Comparison of ENCODE assay signal across 8 cellular contexts in genomic region chr3:37995652-37996641, GRCh38. TPM values are rescaled to one million over a fixed set of nuclear protein-coding genes. Genes with fewer than 3 reads are reported as not detected.
DNase-seq lines count a peak whose midpoint lies in the region; ATAC-seq and TF ChIP-seq lines count a peak whose summit lies in the region.

No MANE protein-coding gene starts in this region.

- H3K27me3 ChIP-seq in CD4-positive, CD25-positive, alpha-beta regulatory T cell (ENCODE audit: control insufficient read depth, insufficient read depth, low read length), result no peaks in the 10 kb centered on the region
- H3K27me3 ChIP-seq in HL-60 (ENCODE audit: insufficient read depth, poor library complexity, severe bottlenecking) (no peaks in the 10 kb centered on the region), gastroesophageal sphincter (no peaks in the 10 kb centered on the region)

- H3K27ac ChIP-seq in CD4-positive, CD25-positive, alpha-beta regulatory T cell (ENCODE audit: insufficient read depth, low read length, poor library complexity, severe bottlenecking), result peak overlapping the region; percentile 47
- peak overlapping the region; percentile 10; the same call in 1 of the 2 replicates for H3K27ac ChIP-seq in HL-60 (replicated peaks)
- no peak overlapping the region for H3K27ac ChIP-seq in gastroesophageal sphincter

- H3K27ac Mint-ChIP-seq in CD4-positive, CD25-positive, alpha-beta regulatory T cell, result peak overlapping the region; percentile 21 to 95 (median 79)
- peak overlapping the region; percentile 70 for H3K27ac Mint-ChIP-seq in activated T-helper 1 cell treated with anti-CD3 and anti-CD28 coated beads, Interleukin-12 subunit alpha, Interleukin-12 subunit beta, Interleukin-2, Interleukin-4 antibody, amounts not matched to agents 30 ng/mL and 10 ng/mL and 1 ng/mL, durations not matched to agents 14 hours and 24 hours and 36 hours
- H3K27ac Mint-ChIP-seq in memory B cell, result peak overlapping the region; percentile 86

- TF ChIP-seq EP300 in gastroesophageal sphincter (IDR thresholded peaks at IDR 0.05), result no peak

- H3K4me1 ChIP-seq in CD4-positive, CD25-positive, alpha-beta regulatory T cell (ENCODE audit: control insufficient read depth, insufficient read depth, low read length, poor library complexity, severe bottlenecking), result peaks cover 56% of the 10 kb centered on the region
- H3K4me1 ChIP-seq in gastroesophageal sphincter, result peaks cover 0 to 52% (median 9%) of the 10 kb centered on the region in 3 donors

- intact Hi-C loops in activated T-helper 1 cell treated with anti-CD3 and anti-CD28 coated beads, Interleukin-12 subunit alpha, Interleukin-12 subunit beta, Interleukin-2, Interleukin-4 antibody, amounts not matched to agents 30 ng/mL and 10 ng/mL and 1 ng/mL, durations not matched to agents 14 hours and 24 hours and 36 hours (cut with micrococcal nuclease), result loop anchor here (2.0 kb wide), 2 partner anchors 351 to 501 kb away; partner anchors contain the start of genes EXOG and XYLB

- no peak for TF ChIP-seq POLR2A in gastroesophageal sphincter (IDR thresholded peaks at IDR 0.05)

- peaks cover 8 to 67% (median 47%) of the 10 kb centered on the region in 4 donors for H3K4me1 Mint-ChIP-seq in CD4-positive, CD25-positive, alpha-beta regulatory T cell
- H3K4me1 Mint-ChIP-seq in activated T-helper 1 cell treated with anti-CD3 and anti-CD28 coated beads, Interleukin-12 subunit alpha, Interleukin-12 subunit beta, Interleukin-2, Interleukin-4 antibody, amounts not matched to agents 30 ng/mL and 10 ng/mL and 1 ng/mL, durations not matched to agents 14 hours and 24 hours and 36 hours (ENCODE audit: low read depth), result peaks cover 61% of the 10 kb centered on the region
- H3K4me1 Mint-ChIP-seq in memory B cell, result peaks cover 38% of the 10 kb centered on the region

- peak in 2 of 3 donors; percentile 31 to 66 for DNase-seq in CD4-positive, CD25-positive, alpha-beta regulatory T cell
- DNase-seq in HL-60 (ENCODE audit: low read depth in 1 of 2, low spot score in 1 of 2), result no peak
- no peak for DNase-seq in activated T-helper 1 cell treated with anti-CD3 and anti-CD28 coated beads, Interleukin-12 subunit alpha, Interleukin-12 subunit beta, Interleukin-2, Interleukin-4 antibody, amounts not matched to agents 30 ng/mL and 10 ng/mL and 1 ng/mL, durations not matched to agents 14 hours and 24 hours and 36 hours (ENCODE audit: low spot score)
- no peak for DNase-seq in memory B cell (ENCODE audit: low spot score in 2 of 2)
- DNase-seq in DMS53 (lab: John Stamatoyannopoulos, UW), result no peak

- TF ChIP-seq CTCF in HL-60 (IDR thresholded peaks at IDR 0.05; ENCODE audit: insufficient read depth, low read length) (no peak), gastroesophageal sphincter (IDR thresholded peaks at IDR 0.05) (no peak)

- WGBS in gastroesophageal sphincter (ENCODE audit: low coverage in 1 of 2), 2 donors, result 90 to 92% methylated on average over 4 to 5 of the region's 10 CpGs

- H3K9me3 Mint-ChIP-seq in CD4-positive, CD25-positive, alpha-beta regulatory T cell, result no peaks in the 10 kb centered on the region
- no peaks in the 10 kb centered on the region for H3K9me3 Mint-ChIP-seq in activated T-helper 1 cell treated with anti-CD3 and anti-CD28 coated beads, Interleukin-12 subunit alpha, Interleukin-12 subunit beta, Interleukin-2, Interleukin-4 antibody, amounts not matched to agents 30 ng/mL and 10 ng/mL and 1 ng/mL, durations not matched to agents 14 hours and 24 hours and 36 hours
- H3K9me3 Mint-ChIP-seq in memory B cell, result no peaks in the 10 kb centered on the region

- H3K4me3 ChIP-seq in CD4-positive, CD25-positive, alpha-beta regulatory T cell (ENCODE audit: low read depth, low read length), result peak overlapping the region; percentile 81
- H3K4me3 ChIP-seq in HL-60 (replicated peaks; ENCODE audit: insufficient read depth, low read length) (no peak overlapping the region), gastroesophageal sphincter (no peak overlapping the region)

- no peaks in the 10 kb centered on the region for H3K27me3 Mint-ChIP-seq in CD4-positive, CD25-positive, alpha-beta regulatory T cell
- H3K27me3 Mint-ChIP-seq in activated T-helper 1 cell treated with anti-CD3 and anti-CD28 coated beads, Interleukin-12 subunit alpha, Interleukin-12 subunit beta, Interleukin-2, Interleukin-4 antibody, amounts not matched to agents 30 ng/mL and 10 ng/mL and 1 ng/mL, durations not matched to agents 14 hours and 24 hours and 36 hours (ENCODE audit: insufficient read depth), result no peaks in the 10 kb centered on the region
- peaks cover 1% of the 10 kb centered on the region for H3K27me3 Mint-ChIP-seq in memory B cell

- no peaks in the 10 kb centered on the region for H3K9me3 ChIP-seq in CD4-positive, CD25-positive, alpha-beta regulatory T cell (ENCODE audit: control insufficient read depth in 2 of 2, low read length in 2 of 2)
- H3K9me3 ChIP-seq in gastroesophageal sphincter, result no peaks in the 10 kb centered on the region

- H3K36me3 ChIP-seq in CD4-positive, CD25-positive, alpha-beta regulatory T cell (ENCODE audit: control insufficient read depth, insufficient read depth, low read length), result peaks cover 6% of the 10 kb centered on the region
- H3K36me3 ChIP-seq in gastroesophageal sphincter, result no peaks in the 10 kb centered on the region

- peaks cover 9% of the 10 kb centered on the region for H3K36me3 Mint-ChIP-seq in CD4-positive, CD25-positive, alpha-beta regulatory T cell
- peaks cover 15% of the 10 kb centered on the region for H3K36me3 Mint-ChIP-seq in activated T-helper 1 cell treated with anti-CD3 and anti-CD28 coated beads, Interleukin-12 subunit alpha, Interleukin-12 subunit beta, Interleukin-2, Interleukin-4 antibody, amounts not matched to agents 30 ng/mL and 10 ng/mL and 1 ng/mL, durations not matched to agents 14 hours and 24 hours and 36 hours (ENCODE audit: low read depth)
- peaks cover 21% of the 10 kb centered on the region for H3K36me3 Mint-ChIP-seq in memory B cell

- ATAC-seq in CD4-positive, CD25-positive, alpha-beta regulatory T cell (ENCODE audit: low read depth in 2 of 2), result no peak
- ATAC-seq in memory B cell (ENCODE audit: low read depth), result no peak
- no peak for ATAC-seq in GM21717 (IDR thresholded peaks at IDR 0.05; ENCODE audit: unreplicated experiment)
- ATAC-seq in gastroesophageal sphincter, result no peak
- ATAC-seq in GM21737 (IDR thresholded peaks at IDR 0.05; ENCODE audit: unreplicated experiment), result no peak

- peak overlapping the region; percentile 29 to 96 (median 90) for H3K4me3 Mint-ChIP-seq in CD4-positive, CD25-positive, alpha-beta regulatory T cell
- peak overlapping the region; percentile 91 for H3K4me3 Mint-ChIP-seq in activated T-helper 1 cell treated with anti-CD3 and anti-CD28 coated beads, Interleukin-12 subunit alpha, Interleukin-12 subunit beta, Interleukin-2, Interleukin-4 antibody, amounts not matched to agents 30 ng/mL and 10 ng/mL and 1 ng/mL, durations not matched to agents 14 hours and 24 hours and 36 hours
- H3K4me3 Mint-ChIP-seq in memory B cell, result peak overlapping the region; percentile 96

RNA-seq across cellular contexts. Expression of gene VILL, which starts 5.4 kb away (rescaled TPM):
- total RNA-seq in CD4-positive, CD25-positive, alpha-beta regulatory T cell, result 24.0 TPM
- polyA plus RNA-seq in CD4-positive, CD25-positive, alpha-beta regulatory T cell, result 10 to 100 TPM in 3 of 4 donors, 1 to 10 TPM in 1; 9.0 to 15.5 (median 12.4) TPM
- total RNA-seq in activated T-helper 1 cell treated with anti-CD3 and anti-CD28 coated beads, Interleukin-12 subunit alpha, Interleukin-12 subunit beta, Interleukin-2, Interleukin-4 antibody, amounts not matched to agents 30 ng/mL and 10 ng/mL and 1 ng/mL, durations not matched to agents 14 hours and 24 hours and 36 hours, result 11.6 and 13.4 TPM in 2 replicates
- 1 to 10 TPM; 3.5 to 7.5 (median 5.2) TPM for total RNA-seq in gastroesophageal sphincter

RNA-seq across cellular contexts. Expression of gene PLCD1, which starts 33.5 kb away (rescaled TPM):
- total RNA-seq in CD4-positive, CD25-positive, alpha-beta regulatory T cell, result 47.5 TPM
- polyA plus RNA-seq in CD4-positive, CD25-positive, alpha-beta regulatory T cell, result 10 to 100 TPM; 26.2 to 32.5 (median 28.6) TPM
- 3.9 and 4.3 TPM in 2 replicates for total RNA-seq in activated T-helper 1 cell treated with anti-CD3 and anti-CD28 coated beads, Interleukin-12 subunit alpha, Interleukin-12 subunit beta, Interleukin-2, Interleukin-4 antibody, amounts not matched to agents 30 ng/mL and 10 ng/mL and 1 ng/mL, durations not matched to agents 14 hours and 24 hours and 36 hours
- 10 to 100 TPM; 25.4 to 29.8 (median 27.1) TPM for total RNA-seq in gastroesophageal sphincter

RNA-seq across cellular contexts. Expression of gene DLEC1, which starts 43.1 kb away (rescaled TPM):
- 4.9 TPM for total RNA-seq in CD4-positive, CD25-positive, alpha-beta regulatory T cell
- polyA plus RNA-seq in CD4-positive, CD25-positive, alpha-beta regulatory T cell, result under 1 TPM; 0.09 to 0.65 (median 0.50) TPM
- total RNA-seq in activated T-helper 1 cell treated with anti-CD3 and anti-CD28 coated beads, Interleukin-12 subunit alpha, Interleukin-12 subunit beta, Interleukin-2, Interleukin-4 antibody, amounts not matched to agents 30 ng/mL and 10 ng/mL and 1 ng/mL, durations not matched to agents 14 hours and 24 hours and 36 hours, result 0.10 and 0.12 TPM in 2 replicates
- total RNA-seq in gastroesophageal sphincter, result under 1 TPM; 0.07 to 0.78 (median 0.16) TPM

Comparison
In these comparisons a context has a peak if more than half of its experiments do, and no peak if none do; other contexts are left out.
1. DNase-seq: peak in CD4-positive, CD25-positive, alpha-beta regulatory T cell (2 of 3); none in HL-60 (0 of 2), activated T-helper 1 cell treated with anti-CD3 and anti-CD28 coated beads, Interleukin-12 subunit alpha, Interleukin-12 subunit beta, Interleukin-2, Interleukin-4 antibody, amounts not matched to agents 30 ng/mL and 10 ng/mL and 1 ng/mL, durations not matched to agents 14 hours and 24 hours and 36 hours (single experiment), memory B cell (0 of 2) and DMS53 (single experiment).
2. H3K27ac ChIP-seq: peak in CD4-positive, CD25-positive, alpha-beta regulatory T cell (single experiment) and HL-60 (single experiment); none in gastroesophageal sphincter (0 of 4).
3. Peak in every context shown above with its lines, with median percentiles within 50 percentile points of each other: H3K27ac Mint-ChIP-seq and H3K4me3 Mint-ChIP-seq.